Comparison of ENCODE assay signal across 38 cellular contexts in genomic region chr19:34235425-34235940, GRCh38.
"Had no signal": no experiment of that assay in that cellular context is flagged by ENCODE, and none has a peak within 500 bp of the region (broad histone marks: within the 10 kb centered on the region; RNA-seq: fewer than 3 reads in every experiment).

No MANE protein-coding gene starts in this region.

- H3K4me2 ChIP-seq: KMS-11 had no signal

- H3K27ac Mint-ChIP-seq: activated CD4-positive, alpha-beta memory T cell treated with anti-CD3 and anti-CD28 coated beads, Interleukin-2, amount 10 ng/mL, durations not matched to agents 7 days and 5 days; activated CD8-positive, alpha-beta memory T cell treated with anti-CD3 and anti-CD28 coated beads, Interleukin-2, amount 10 ng/mL, durations not matched to agents 7 days and 5 days; activated naive CD4-positive, alpha-beta T cell treated with anti-CD3 and anti-CD28 coated beads, Interleukin-2, amount 10 ng/mL, durations not matched to agents 7 days and 5 days; activated naive CD8-positive, alpha-beta T cell; activated naive CD8-positive, alpha-beta T cell treated with anti-CD3 and anti-CD28 coated beads, Interleukin-2, amount 50 U/mL, for 24 hours had no signal

- H3K9me3 ChIP-seq: Peyer's patch, SJSA1 had no signal

- H3K27me3 ChIP-seq: brain microvascular endothelial cell, cardiac muscle cell, Peyer's patch, SJSA1 had no signal

- H3K9ac ChIP-seq: KMS-11 had no signal

- H3K36me3 ChIP-seq: cardiac muscle cell had no signal

- H3K27me3 Mint-ChIP-seq: activated CD4-positive, alpha-beta memory T cell treated with anti-CD3 and anti-CD28 coated beads, Interleukin-2, amount 10 ng/mL, durations not matched to agents 7 days and 5 days; activated CD8-positive, alpha-beta memory T cell treated with anti-CD3 and anti-CD28 coated beads, Interleukin-2, amount 10 ng/mL, durations not matched to agents 7 days and 5 days; activated naive CD4-positive, alpha-beta T cell treated with anti-CD3 and anti-CD28 coated beads, Interleukin-2, amount 10 ng/mL, durations not matched to agents 7 days and 5 days; activated naive CD8-positive, alpha-beta T cell; activated naive CD8-positive, alpha-beta T cell treated with anti-CD3 and anti-CD28 coated beads, Interleukin-2, amount 50 U/mL, for 24 hours; central memory CD8-positive, alpha-beta T cell had no signal

- H3K9me3 Mint-ChIP-seq: activated CD4-positive, alpha-beta memory T cell treated with anti-CD3 and anti-CD28 coated beads, Interleukin-2, amount 10 ng/mL, durations not matched to agents 7 days and 5 days; activated naive CD4-positive, alpha-beta T cell treated with anti-CD3 and anti-CD28 coated beads, Interleukin-2, amount 10 ng/mL, durations not matched to agents 7 days and 5 days; activated naive CD8-positive, alpha-beta T cell treated with anti-CD3 and anti-CD28 coated beads, Interleukin-2, amount 50 U/mL, for 24 hours; central memory CD8-positive, alpha-beta T cell had no signal

- DNase-seq: activated CD4-positive, alpha-beta memory T cell treated with anti-CD3 and anti-CD28 coated beads, Interleukin-2, amount 10 ng/mL, durations not matched to agents 7 days and 5 days; activated CD4-positive, alpha-beta T cell treated with anti-CD3 and anti-CD28 coated beads for 1 hour; activated CD4-positive, alpha-beta T cell treated with anti-CD3 and anti-CD28 coated beads for 48 hours; activated CD4-positive, CD25-positive, alpha-beta regulatory T cell; activated CD8-positive, alpha-beta memory T cell treated with anti-CD3 and anti-CD28 coated beads for 24 hours; activated CD8-positive, alpha-beta memory T cell treated with anti-CD3 and anti-CD28 coated beads, Interleukin-2, amount 10 ng/mL, durations not matched to agents 7 days and 5 days; activated CD8-positive, alpha-beta memory T cell treated with anti-CD3 and anti-CD28 coated beads, Interleukin-2, amount 50 U/mL, for 48 hours; activated effector memory CD4-positive, alpha-beta T cell treated with Interleukin-2 at 50 U/mL for 16 hours; activated naive CD4-positive, alpha-beta T cell treated with anti-CD3 and anti-CD28 coated beads, Interleukin-2, amount 10 ng/mL, durations not matched to agents 7 days and 5 days; activated naive CD8-positive, alpha-beta T cell treated with anti-CD3 and anti-CD28 coated beads, Interleukin-2, amount 50 U/mL, for 24 hours; activated T-cell treated with anti-CD3 and anti-CD28 coated beads, Interleukin-2, amount 50 U/mL, for 48 hours; brain microvascular endothelial cell; NCI-H1092 treated with DMSO at 0.1 percent for 48 hours; NCI-H1417; NCI-H146; NCI-H187; NCI-H2029 treated with DMSO at 0.1 percent for 48 hours; NCI-H2107; NCI-H2171; NCI-H510A; NCI-H526; NCI-H748 treated with DMSO at 0.1 percent for 48 hours; NK-92 treated with Interleukin-12 subunit alpha and Interleukin-12 subunit beta, amount 100 ng/mL, for 24 hours; PC-3; Peyer's patch; RPMI8226; SHP77 treated with DMSO at 0.1 percent for 48 hours; SW 1271; T-helper 1 cell; T-helper 2 cell; T-helper 9 cell; WERI-Rb-1 had no signal

- H3K4me3 ChIP-seq: cardiac muscle cell, Peyer's patch, SJSA1 had no signal

- ATAC-seq: activated CD8-positive, alpha-beta memory T cell treated with anti-CD3 and anti-CD28 coated beads, Interleukin-2, amount 10 ng/mL, durations not matched to agents 7 days and 5 days; activated naive CD8-positive, alpha-beta T cell treated with anti-CD3 and anti-CD28 coated beads, Interleukin-2, amount 50 U/mL, for 24 hours; PC-3; SK-N-SH treated with all-trans-retinoic acid at 6 μM for 48 hours had no signal

- H3K4me3 Mint-ChIP-seq: activated CD4-positive, alpha-beta memory T cell treated with anti-CD3 and anti-CD28 coated beads, Interleukin-2, amount 10 ng/mL, durations not matched to agents 7 days and 5 days; activated CD8-positive, alpha-beta memory T cell treated with anti-CD3 and anti-CD28 coated beads, Interleukin-2, amount 10 ng/mL, durations not matched to agents 7 days and 5 days; activated naive CD4-positive, alpha-beta T cell treated with anti-CD3 and anti-CD28 coated beads, Interleukin-2, amount 10 ng/mL, durations not matched to agents 7 days and 5 days; activated naive CD8-positive, alpha-beta T cell; activated naive CD8-positive, alpha-beta T cell treated with anti-CD3 and anti-CD28 coated beads, Interleukin-2, amount 50 U/mL, for 24 hours; central memory CD8-positive, alpha-beta T cell had no signal

- H3K27ac ChIP-seq: brain microvascular endothelial cell, cardiac muscle cell, KMS-11, Peyer's patch, SJSA1, WERI-Rb-1 had no signal
